ENCODE assay signal across 8 cellular contexts in the genomic region with DNA sequence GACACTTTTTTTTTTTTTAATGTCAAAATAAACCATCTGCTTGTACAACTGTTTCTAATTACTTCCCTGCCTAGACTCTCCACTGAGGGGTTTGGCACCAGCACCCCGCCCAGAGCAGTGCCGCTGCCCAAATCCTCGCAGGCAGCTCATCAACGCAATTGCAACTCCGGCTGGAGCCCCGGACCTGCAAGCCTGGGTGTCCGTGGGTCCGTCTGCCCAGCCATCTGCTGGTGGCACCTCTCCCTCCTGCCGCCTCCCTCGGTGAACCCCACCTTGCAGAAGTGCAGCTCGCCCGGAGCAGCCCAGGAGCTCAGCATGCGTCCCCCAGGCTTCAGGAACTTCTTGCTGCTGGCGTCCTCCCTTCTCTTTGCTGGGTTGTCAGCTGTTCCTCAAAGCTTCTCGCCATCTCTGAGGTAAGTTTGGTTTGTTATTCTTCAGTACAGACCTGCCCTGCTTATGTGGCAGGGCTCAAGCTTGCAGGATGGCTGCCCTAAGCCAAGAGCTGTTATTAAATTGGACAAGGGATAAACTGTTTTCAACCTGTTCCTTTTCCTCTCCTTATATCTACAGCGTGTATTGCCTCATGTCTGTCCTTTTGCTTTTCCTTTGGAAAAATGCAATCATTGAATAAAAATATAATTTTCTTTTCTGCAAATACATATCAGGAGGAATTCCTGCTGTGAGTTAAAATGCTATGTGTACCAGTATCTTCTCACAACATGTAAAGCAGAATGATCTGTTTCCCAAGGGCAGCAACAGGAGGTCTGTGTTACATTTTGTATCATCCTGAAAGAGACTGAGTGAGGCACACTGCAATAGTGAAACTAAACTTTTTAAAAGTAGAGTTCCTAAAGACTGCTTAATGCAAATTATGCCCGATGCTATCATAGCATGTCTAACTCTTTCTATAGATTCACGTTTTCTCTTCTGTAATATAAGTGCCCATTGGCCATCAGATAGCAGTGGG. TPM values are rescaled to one million over a fixed set of nuclear protein-coding genes. Genes with fewer than 3 reads are reported as not detected.
DNase-seq lines count a peak whose midpoint lies in the region; ATAC-seq, FAIRE-seq and TF ChIP-seq lines count a peak whose summit lies in the region.

A gene with protein sequence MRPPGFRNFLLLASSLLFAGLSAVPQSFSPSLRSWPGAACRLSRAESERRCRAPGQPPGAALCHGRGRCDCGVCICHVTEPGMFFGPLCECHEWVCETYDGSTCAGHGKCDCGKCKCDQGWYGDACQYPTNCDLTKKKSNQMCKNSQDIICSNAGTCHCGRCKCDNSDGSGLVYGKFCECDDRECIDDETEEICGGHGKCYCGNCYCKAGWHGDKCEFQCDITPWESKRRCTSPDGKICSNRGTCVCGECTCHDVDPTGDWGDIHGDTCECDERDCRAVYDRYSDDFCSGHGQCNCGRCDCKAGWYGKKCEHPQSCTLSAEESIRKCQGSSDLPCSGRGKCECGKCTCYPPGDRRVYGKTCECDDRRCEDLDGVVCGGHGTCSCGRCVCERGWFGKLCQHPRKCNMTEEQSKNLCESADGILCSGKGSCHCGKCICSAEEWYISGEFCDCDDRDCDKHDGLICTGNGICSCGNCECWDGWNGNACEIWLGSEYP (plus strand): TSS at position 157 of the 967 bp plus-strand sequence. CDS start 159 bp downstream, at position 316.

- peak; percentile 81 for DNase-seq in AG10803 (ENCODE audit: low read depth)
- peak; percentile 25 for DNase-seq in dermis blood vessel endothelial cell
- no peak for DNase-seq in ovary
- DNase-seq in NCI-H345 (lab: John Stamatoyannopoulos, UW) = no peak
- DNase-seq in hepatic stellate cell (ENCODE audit: low spot score) = no peak
- DNase-seq in HTR-8/SVneo (ENCODE audit: insufficient read length, low spot score) = no peak

- no peaks in the 10 kb centered on the region for H3K36me3 ChIP-seq in ovary

- H3K4me3 ChIP-seq in AG10803 (ENCODE audit: low read length) (peak within 1 kb of the TSS; percentile 94), ovary (peak within 1 kb of the TSS; percentile 17)

- FAIRE-seq in HTR-8/SVneo (lab: Jason Lieb, UNC) = no peak

- 0 out of 2 replicates have a peak, but pooled peaks have one; percentile 3 for TF ChIP-seq CTCF in AG10803 (conservative IDR thresholded peaks at IDR 0.05; ENCODE audit: low read length)
- TF ChIP-seq CTCF in ovary (IDR thresholded peaks at IDR 0.05) = no peak

- no peak for TF ChIP-seq POLR2A in ovary (IDR thresholded peaks at IDR 0.05)

- no peak for TF ChIP-seq EP300 in ovary (IDR thresholded peaks at IDR 0.05)

- intact Hi-C loops in ovary (cut with DNase I) = no loop called here

- H3K9me3 ChIP-seq in ovary = no peaks in the 10 kb centered on the region

- no peaks in the 10 kb centered on the region for H3K27me3 ChIP-seq in ovary

- ATAC-seq in GM19452 (IDR thresholded peaks at IDR 0.05; ENCODE audit: unreplicated experiment) (peak; percentile 66), HG03520 (IDR thresholded peaks at IDR 0.05; ENCODE audit: unreplicated experiment) (peak; percentile 91)

- H3K27ac ChIP-seq in ovary = no peak within 1 kb of the TSS

- 51 to 66% (median 62%) methylated on average over 18 of the region's 18 CpGs for WGBS in ovary, 3 donors

- peaks cover 6% of the 10 kb centered on the region for H3K4me1 ChIP-seq in ovary (ENCODE audit: insufficient read depth)

RNA-seq across cellular contexts. Expression of the gene that starts here (rescaled TPM):
- 7.9 and 16.3 TPM in 2 replicates for total RNA-seq in dermis blood vessel endothelial cell
- 1 to 10 TPM in 5 of 7 donors, under 1 TPM in 2; 0.48 to 5.0 (median 1.8) TPM for total RNA-seq in ovary
- 1 to 10 TPM in 1 of 2 donors, under 1 TPM in 1; 0.45 to 9.3 TPM for polyA plus RNA-seq in ovary

Comparison
In these comparisons a context has a peak if more than half of its experiments do, and no peak if none do; other contexts are left out.
1. DNase-seq: peak in AG10803 (single experiment) and dermis blood vessel endothelial cell (single experiment); none in ovary (0 of 5), NCI-H345 (single experiment), hepatic stellate cell (single experiment) and HTR-8/SVneo (single experiment).